Comparison of ENCODE assay signal across 1 cellular context in genomic region chr11:75541301-75541929, GRCh38.
TF ChIP-seq lines count a peak whose summit lies in the region.

No MANE protein-coding gene starts in this region.

TF ChIP-seq in IMR-90, 13 proteins besides CTCF, POLR2A, EP300 and RAD21:
- no peak for TF ChIP-seq USF2 (IDR thresholded peaks at IDR 0.05; ENCODE audit: low read depth, low read length)
- no peak for TF ChIP-seq CHD1 (IDR thresholded peaks at IDR 0.05; ENCODE audit: low read depth, low read length)
- TF ChIP-seq FOS (IDR thresholded peaks at IDR 0.05; ENCODE audit: low read depth, low read length), result no peak
- no peak for TF ChIP-seq RCOR1 (IDR thresholded peaks at IDR 0.05; ENCODE audit: insufficient replicate concordance, low read length)
- no peak for TF ChIP-seq MAFK (IDR thresholded peaks at IDR 0.05; ENCODE audit: low read depth, low read length)
- TF ChIP-seq MAZ (IDR thresholded peaks at IDR 0.05; ENCODE audit: borderline replicate concordance, low read depth, low read length), result no peak
- TF ChIP-seq MXI1 (IDR thresholded peaks at IDR 0.05; ENCODE audit: borderline replicate concordance, low read depth, low read length), result no peak
- no peak for TF ChIP-seq CEBPB (IDR thresholded peaks at IDR 0.05; ENCODE audit: low read depth, low read length)
- TF ChIP-seq BHLHE40 (IDR thresholded peaks at IDR 0.05; ENCODE audit: low read depth, low read length), result no peak
- TF ChIP-seq NFE2L2 (IDR thresholded peaks at IDR 0.05; ENCODE audit: low read depth, low read length), result no peak
- TF ChIP-seq SMC3 (IDR thresholded peaks at IDR 0.05; ENCODE audit: low read depth, low read length), result no peak
- TF ChIP-seq ELK1 (IDR thresholded peaks at IDR 0.05; ENCODE audit: borderline replicate concordance, low read depth, low read length), result no peak
- TF ChIP-seq RFX5 (IDR thresholded peaks at IDR 0.05; ENCODE audit: low read depth, low read length), result no peak
TF ChIP-seq in IMR-90: peak in this region for 0.
